9 cellular contexts compared by ENCODE assay signal in genomic region chr1:207811920-207812720, GRCh38.
DNase-seq lines count a peak whose midpoint lies in the region; ATAC-seq and TF ChIP-seq lines count a peak whose summit lies in the region.
"Had no signal": no experiment of that assay in that cellular context is flagged by ENCODE, and none has a peak within 500 bp of the region (broad histone marks: within the 10 kb centered on the region; RNA-seq: fewer than 3 reads in every experiment).

No MANE protein-coding gene starts in this region.

- intact Hi-C loops in posterior vena cava (cut with DNase I), result no loop called here

- H3K27ac Mint-ChIP-seq in stimulated activated naive CD8-positive, alpha-beta T cell treated with anti-CD3 and anti-CD28 coated beads, Interleukin-15, Interleukin-2, amounts not matched to agents 100 ng/mL and 50 ng/mL, for 24 hours, result peak overlapping the region; percentile 45
- no peak overlapping the region for H3K27ac Mint-ChIP-seq in glutamatergic neuron (ENCODE audit: unreplicated experiment)

- no peak for DNase-seq in stimulated activated naive CD8-positive, alpha-beta T cell treated with anti-CD3 and anti-CD28 coated beads, Interleukin-15, Interleukin-2, amounts not matched to agents 100 U/mL and 50 U/mL, for 24 hours
- peak; percentile 39 for DNase-seq in glutamatergic neuron
- DNase-seq in posterior vena cava (ENCODE audit: low spot score), result peak; percentile 87
- no peak for DNase-seq in stimulated activated CD4-positive, alpha-beta T cell treated with anti-CD3 and anti-CD28 coated beads, Interleukin-2, amount 100 ng/mL, for 24 hours
- DNase-seq in HPDE6-E6E7 (ENCODE audit: extremely low spot score), result no peak

- no peaks in the 10 kb centered on the region for H3K9me3 Mint-ChIP-seq in stimulated activated naive CD8-positive, alpha-beta T cell treated with anti-CD3 and anti-CD28 coated beads, Interleukin-15, Interleukin-2, amounts not matched to agents 100 ng/mL and 50 ng/mL, for 24 hours
- H3K9me3 Mint-ChIP-seq in glutamatergic neuron (ENCODE audit: unreplicated experiment), result no peaks in the 10 kb centered on the region
- H3K9me3 Mint-ChIP-seq: brain had no signal

- peaks cover 55% of the 10 kb centered on the region for H3K36me3 Mint-ChIP-seq in stimulated activated naive CD8-positive, alpha-beta T cell treated with anti-CD3 and anti-CD28 coated beads, Interleukin-15, Interleukin-2, amounts not matched to agents 100 ng/mL and 50 ng/mL, for 24 hours (ENCODE audit: low read depth)
- H3K36me3 Mint-ChIP-seq in glutamatergic neuron (ENCODE audit: unreplicated experiment), result no peaks in the 10 kb centered on the region

- no peak for ATAC-seq in stimulated activated naive CD8-positive, alpha-beta T cell treated with anti-CD3 and anti-CD28 coated beads, Interleukin-15, Interleukin-2, amounts not matched to agents 100 U/mL and 50 U/mL, for 24 hours
- no peak for ATAC-seq in GM18498 (IDR thresholded peaks at IDR 0.05; ENCODE audit: unreplicated experiment)

- peak overlapping the region; percentile 25; the same call in 1 of the 2 replicates for H3K27ac ChIP-seq in VCaP

- H3K4me3 Mint-ChIP-seq in stimulated activated naive CD8-positive, alpha-beta T cell treated with anti-CD3 and anti-CD28 coated beads, Interleukin-15, Interleukin-2, amounts not matched to agents 100 ng/mL and 50 ng/mL, for 24 hours, result no peak overlapping the region
- H3K4me3 Mint-ChIP-seq in glutamatergic neuron (ENCODE audit: unreplicated experiment), result no peak overlapping the region
- H3K4me3 Mint-ChIP-seq: brain had no signal

- H3K27me3 Mint-ChIP-seq in stimulated activated naive CD8-positive, alpha-beta T cell treated with anti-CD3 and anti-CD28 coated beads, Interleukin-15, Interleukin-2, amounts not matched to agents 100 ng/mL and 50 ng/mL, for 24 hours, result no peaks in the 10 kb centered on the region
- H3K27me3 Mint-ChIP-seq in glutamatergic neuron (ENCODE audit: unreplicated experiment), result peaks cover 6% of the 10 kb centered on the region
- H3K27me3 Mint-ChIP-seq: brain had no signal

- TF ChIP-seq CTCF in VCaP (conservative IDR thresholded peaks at IDR 0.05), result peak; percentile 70
- no peak for TF ChIP-seq CTCF in glutamatergic neuron (IDR thresholded peaks at IDR 0.05; ENCODE audit: partially characterized antibody, unreplicated experiment)

- H3K4me1 Mint-ChIP-seq in stimulated activated naive CD8-positive, alpha-beta T cell treated with anti-CD3 and anti-CD28 coated beads, Interleukin-15, Interleukin-2, amounts not matched to agents 100 ng/mL and 50 ng/mL, for 24 hours (ENCODE audit: low read depth), result peaks cover 80% of the 10 kb centered on the region
- H3K4me1 Mint-ChIP-seq in glutamatergic neuron (ENCODE audit: low read depth, unreplicated experiment), result peaks cover 3% of the 10 kb centered on the region
- H3K4me1 Mint-ChIP-seq: brain had no signal

Comparison
In these comparisons a context has a peak if more than half of its experiments do, and no peak if none do; other contexts are left out.
1. DNase-seq: peak in glutamatergic neuron (single experiment) and posterior vena cava (single experiment); none in stimulated activated naive CD8-positive, alpha-beta T cell treated with anti-CD3 and anti-CD28 coated beads, Interleukin-15, Interleukin-2, amounts not matched to agents 100 U/mL and 50 U/mL, for 24 hours (single experiment), stimulated activated CD4-positive, alpha-beta T cell treated with anti-CD3 and anti-CD28 coated beads, Interleukin-2, amount 100 ng/mL, for 24 hours (0 of 2) and HPDE6-E6E7 (single experiment).